Comparison of ENCODE assay signal across 23 cellular contexts in genomic region chr16:86774931-86775330, GRCh38.
A peak's percentile ranks its signal among the peaks of the same experiment; 100 is the strongest.
DNase-seq lines count a peak whose midpoint lies in the region; ATAC-seq and TF ChIP-seq lines count a peak whose summit lies in the region.
"Had no signal": no experiment of that assay in that cellular context is flagged by ENCODE, and none has a peak within 500 bp of the region (broad histone marks: within the 10 kb centered on the region; RNA-seq: fewer than 3 reads in every experiment).

No MANE protein-coding gene starts in this region.

- peak; percentile 32 for DNase-seq in H7
- no peak for DNase-seq in SJSA1 (ENCODE audit: low read depth in 1 of 2, low spot score in 2 of 2)
- DNase-seq in mesenteric fat pad (ENCODE audit: low spot score) = peak; percentile 75
- peak; percentile 28 for DNase-seq in sigmoid colon
- DNase-seq in cerebellar cortex (ENCODE audit: low spot score) = no peak
- DNase-seq in epidermal melanocyte (ENCODE audit: insufficient read length, low spot score) = no peak
- DNase-seq: 8988T; ACHN; AML-193; BE2C; CD4-positive, alpha-beta T cell; CD8-positive, alpha-beta memory T cell; DMS 273 treated with DMSO at 0.1 percent for 48 hours; DMS79; EL; GDM1; HFFc6 had no signal

- H3K36me3 ChIP-seq in H7 (replicated peaks; ENCODE audit: control insufficient read depth, insufficient read depth, low read length) = no peaks in the 10 kb centered on the region
- no peaks in the 10 kb centered on the region for H3K36me3 ChIP-seq in SJSA1
- H3K36me3 ChIP-seq in sigmoid colon = no peaks in the 10 kb centered on the region
- H3K36me3 ChIP-seq: BE2C; BLaER1 treated with 17β-estradiol and CSF1 and Interleukin-3, amounts not matched to agents 10 nM and 100 nM; HAP-1 had no signal

- intact Hi-C loops in sigmoid colon (cut with DNase I) = no loop called here

- H3K4me3 ChIP-seq in H7 (ENCODE audit: insufficient read depth, low read depth, low read length) = no peak overlapping the region
- no peak overlapping the region for H3K4me3 ChIP-seq in SJSA1
- H3K4me3 ChIP-seq in sigmoid colon = no peak overlapping the region
- H3K4me3 ChIP-seq: A549; BLaER1 treated with 17β-estradiol and CSF1 and Interleukin-3, amounts not matched to agents 10 nM and 100 nM; GM12878; GM23338; HAP-1 had no signal

- H3K27me3 ChIP-seq in H7 (ENCODE audit: control insufficient read depth, insufficient read depth, low read length) (peaks cover 1% of the 10 kb centered on the region; the same call in 1 of the 2 replicates), SJSA1 (replicated peaks) (no peaks in the 10 kb centered on the region), sigmoid colon (peaks cover 2 to 83% (median 31%) of the 10 kb centered on the region in 3 donors)
- H3K27me3 ChIP-seq: BLaER1 treated with 17β-estradiol and CSF1 and Interleukin-3, amounts not matched to agents 10 nM and 100 nM had no signal

- H3K27ac ChIP-seq in SJSA1 = peak overlapping the region; percentile 78
- H3K27ac ChIP-seq in sigmoid colon = no peak overlapping the region
- H3K27ac ChIP-seq: A549; BLaER1 treated with 17β-estradiol and CSF1 and Interleukin-3, amounts not matched to agents 10 nM and 100 nM had no signal

- TF ChIP-seq CTCF in sigmoid colon (IDR thresholded peaks at IDR 0.05) = no peak

- peaks cover 69% of the 10 kb centered on the region for H3K4me1 ChIP-seq in SJSA1 (replicated peaks)
- no peaks in the 10 kb centered on the region for H3K4me1 ChIP-seq in sigmoid colon
- H3K4me1 ChIP-seq: A549, BE2C, HAP-1 had no signal

- ATAC-seq in GM18520 (IDR thresholded peaks at IDR 0.05; ENCODE audit: unreplicated experiment) = no peak
- ATAC-seq: A549, GM12878 had no signal

- no peak for TF ChIP-seq POLR2A in sigmoid colon (IDR thresholded peaks at IDR 0.05)

- TF ChIP-seq EP300 in sigmoid colon (IDR thresholded peaks at IDR 0.05) = no peak

- H3K9me3 ChIP-seq in SJSA1 (replicated peaks) = no peaks in the 10 kb centered on the region
- H3K9me3 ChIP-seq in sigmoid colon = peaks cover 0 to 5% (median 0%) of the 10 kb centered on the region in 4 donors
- H3K9me3 ChIP-seq: A549; BE2C; BLaER1 treated with 17β-estradiol and CSF1 and Interleukin-3, amounts not matched to agents 10 nM and 100 nM; HAP-1 had no signal

- 91 to 92% methylated on average over 12 of the region's 12 CpGs for WGBS in sigmoid colon, 2 donors

Comparison
In these comparisons a context has a peak if more than half of its experiments do, and no peak if none do; other contexts are left out.
1. DNase-seq: peak in H7 (single experiment), mesenteric fat pad (single experiment) and sigmoid colon (single experiment); none in SJSA1 (0 of 2), cerebellar cortex (single experiment) and epidermal melanocyte (single experiment).